35 cellular contexts compared by ENCODE assay signal in the genomic region with DNA sequence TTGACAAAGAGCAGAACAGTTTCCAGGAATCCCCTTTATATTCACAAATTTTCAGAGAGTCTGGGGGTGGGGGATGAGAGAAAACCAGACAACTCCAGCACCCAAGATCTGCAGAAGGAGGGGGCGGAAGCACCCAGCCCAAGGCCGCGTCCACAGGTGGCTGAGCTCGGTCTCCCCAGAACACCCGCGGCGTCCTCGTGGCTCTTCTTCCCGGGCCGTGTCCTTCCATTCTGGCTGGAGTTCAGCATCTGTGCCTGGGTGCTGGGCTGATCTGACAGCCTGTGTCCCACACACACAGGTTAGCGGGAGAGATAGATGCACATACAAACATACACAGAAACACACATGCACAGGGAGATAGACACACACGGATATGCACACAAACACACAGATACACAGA.
"Had no signal": no experiment of that assay in that cellular context is flagged by ENCODE, and none has a peak within 500 bp of the region (broad histone marks: within the 10 kb centered on the region; RNA-seq: fewer than 3 reads in every experiment).

No MANE protein-coding gene starts in this region.

- DNase-seq: activated B cell treated with CpG ODN at 0.5 μM for 24 hours; activated CD4-positive, alpha-beta memory T cell treated with anti-CD3 and anti-CD28 coated beads for 36 hours; activated CD4-positive, alpha-beta T cell treated with anti-CD3 and anti-CD28 coated beads for 4 hours; activated CD4-positive, alpha-beta T cell treated with anti-CD3 and anti-CD28 coated beads, Interleukin-2, amount 10 ng/mL, durations not matched to agents 24 days and 14 days; activated CD4-positive, alpha-beta T cell treated with anti-CD3 and anti-CD28 coated beads, Interleukin-2, amount 50 U/mL, for 1 hour; activated CD4-positive, alpha-beta T cell treated with anti-CD3 and anti-CD28 coated beads, Interleukin-2, amount 50 U/mL, for 4 hours; activated CD4-positive, CD25-positive, alpha-beta regulatory T cell treated with anti-CD3 and anti-CD28 coated beads, Interleukin-2, amount 50 U/mL, for 72 hours; activated CD8-positive, alpha-beta memory T cell treated with anti-CD3 and anti-CD28 coated beads, Interleukin-2, amount 50 U/mL, for 4 hours; activated CD8-positive, alpha-beta T cell treated with anti-CD3 and anti-CD28 coated beads for 36 hours; activated effector memory CD4-positive, alpha-beta T cell treated with anti-CD3 and anti-CD28 coated beads, Interleukin-2, amount 50 U/mL, for 16 hours; activated gamma-delta T cell treated with Interleukin-2 at 50 U/mL for 16 hours; activated naive CD4-positive, alpha-beta T cell; activated naive CD4-positive, alpha-beta T cell treated with anti-CD3 and anti-CD28 coated beads for 36 hours; activated naive CD4-positive, alpha-beta T cell treated with anti-CD3 and anti-CD28 coated beads, Interleukin-2, amount 50 U/mL, for 16 hours; activated naive CD8-positive, alpha-beta T cell treated with anti-CD3 and anti-CD28 coated beads for 36 hours; activated T-cell treated with anti-CD3 and anti-CD28 coated beads for 4 hours; activated T-cell treated with anti-CD3 and anti-CD28 coated beads, Interleukin-2, amount 50 U/mL, for 1 hour; activated T-cell treated with anti-CD3 and anti-CD28 coated beads, Interleukin-2, amount 50 U/mL, for 4 hours; activated T-cell treated with anti-CD3 and anti-CD28 coated beads, Interleukin-2, amount 50 U/mL, for 72 hours; adrenal gland; amniotic stem cell; aorta; body of pancreas; brain microvascular endothelial cell; central memory CD4-positive, alpha-beta T cell; T-helper 1 cell; T-helper 2 cell; T-helper 9 cell had no signal

- H3K27me3 ChIP-seq: adrenal gland, body of pancreas, brain microvascular endothelial cell had no signal

- H3K4me3 Mint-ChIP-seq: activated B cell treated with CpG ODN at 0.5 μM for 24 hours; activated CD4-positive, alpha-beta memory T cell treated with anti-CD3 and anti-CD28 coated beads for 36 hours; activated CD4-positive, alpha-beta T cell treated with anti-CD3 and anti-CD28 coated beads, Interleukin-2, amount 10 ng/mL, durations not matched to agents 24 days and 14 days; activated CD8-positive, alpha-beta T cell treated with anti-CD3 and anti-CD28 coated beads for 36 hours; activated naive CD4-positive, alpha-beta T cell treated with anti-CD3 and anti-CD28 coated beads for 36 hours; activated naive CD8-positive, alpha-beta T cell treated with anti-CD3 and anti-CD28 coated beads for 36 hours; activated T-cell treated with anti-CD3 and anti-CD28 coated beads, Interleukin-2, amount 50 U/mL, for 4 hours; activated T-cell treated with anti-CD3 and anti-CD28 coated beads, Interleukin-2, amount 50 U/mL, for 72 hours; activated T-helper 1 cell treated with anti-CD3 and anti-CD28 coated beads, Interleukin-12 subunit alpha, Interleukin-12 subunit beta, Interleukin-2, Interleukin-4 antibody, amounts not matched to agents 30 ng/mL and 10 ng/mL and 1 ng/mL, durations not matched to agents 14 hours and 24 hours and 36 hours; activated T-helper 17 cell treated with anti-CD3 and anti-CD28 coated beads, Interleukin-2, amount 50 U/mL, for 72 hours; T-helper 1 cell treated with Interleukin-12 subunit alpha and Interleukin-12 subunit beta and Interleukin-4 antibody, amounts not matched to agents 30 μg/mL and 1 μg/mL, for 36 hours; T-helper 2 cell treated with Interferon-gamma antibody and Interleukin-4, amounts not matched to agents 5 μg/mL and 100 μg/mL, for 36 hours had no signal

- H3K4me3 ChIP-seq: adrenal gland, body of pancreas, breast epithelium had no signal

- H3K4me1 Mint-ChIP-seq: activated B cell treated with CpG ODN at 0.5 μM for 24 hours; activated CD4-positive, alpha-beta T cell treated with anti-CD3 and anti-CD28 coated beads, Interleukin-2, amount 10 ng/mL, durations not matched to agents 24 days and 14 days; activated naive CD8-positive, alpha-beta T cell treated with anti-CD3 and anti-CD28 coated beads for 36 hours; activated T-helper 17 cell treated with anti-CD3 and anti-CD28 coated beads, Interleukin-2, amount 50 U/mL, for 72 hours had no signal

- H3K27ac ChIP-seq: adrenal gland, body of pancreas, brain microvascular endothelial cell, breast epithelium, VCaP had no signal

- H3K4me1 ChIP-seq: breast epithelium had no signal

- H3K27me3 Mint-ChIP-seq: activated B cell treated with CpG ODN at 0.5 μM for 24 hours; activated CD4-positive, alpha-beta memory T cell treated with anti-CD3 and anti-CD28 coated beads for 36 hours; activated CD4-positive, alpha-beta T cell treated with anti-CD3 and anti-CD28 coated beads, Interleukin-2, amount 10 ng/mL, durations not matched to agents 24 days and 14 days; activated CD8-positive, alpha-beta T cell treated with anti-CD3 and anti-CD28 coated beads for 36 hours; activated naive CD8-positive, alpha-beta T cell treated with anti-CD3 and anti-CD28 coated beads for 36 hours; activated T-helper 17 cell treated with anti-CD3 and anti-CD28 coated beads, Interleukin-2, amount 50 U/mL, for 72 hours had no signal

- H3K36me3 Mint-ChIP-seq: activated CD4-positive, alpha-beta memory T cell treated with anti-CD3 and anti-CD28 coated beads for 36 hours; activated naive CD4-positive, alpha-beta T cell treated with anti-CD3 and anti-CD28 coated beads, Interleukin-2, amount 50 U/mL, for 72 hours; activated naive CD8-positive, alpha-beta T cell treated with anti-CD3 and anti-CD28 coated beads for 36 hours had no signal

- ATAC-seq: activated CD8-positive, alpha-beta T cell treated with anti-CD3 and anti-CD28 coated beads for 36 hours; activated naive CD4-positive, alpha-beta T cell treated with anti-CD3 and anti-CD28 coated beads, Interleukin-2, amount 50 U/mL, for 72 hours; activated T-cell treated with anti-CD3 and anti-CD28 coated beads, Interleukin-2, amount 50 U/mL, for 4 hours; activated T-cell treated with anti-CD3 and anti-CD28 coated beads, Interleukin-2, amount 50 U/mL, for 72 hours; activated T-helper 17 cell treated with anti-CD3 and anti-CD28 coated beads, Interleukin-2, amount 50 U/mL, for 72 hours; body of pancreas had no signal

- H3K9me3 Mint-ChIP-seq: activated B cell treated with CpG ODN at 0.5 μM for 24 hours; activated CD4-positive, alpha-beta memory T cell treated with anti-CD3 and anti-CD28 coated beads for 36 hours; activated CD4-positive, alpha-beta T cell treated with anti-CD3 and anti-CD28 coated beads, Interleukin-2, amount 10 ng/mL, durations not matched to agents 24 days and 14 days; activated CD8-positive, alpha-beta T cell treated with anti-CD3 and anti-CD28 coated beads for 36 hours; activated naive CD4-positive, alpha-beta T cell treated with anti-CD3 and anti-CD28 coated beads for 36 hours; activated naive CD8-positive, alpha-beta T cell treated with anti-CD3 and anti-CD28 coated beads for 36 hours; activated T-cell treated with anti-CD3 and anti-CD28 coated beads, Interleukin-2, amount 50 U/mL, for 4 hours; T-helper 1 cell treated with Interleukin-12 subunit alpha and Interleukin-12 subunit beta and Interleukin-4 antibody, amounts not matched to agents 30 μg/mL and 1 μg/mL, for 36 hours; T-helper 2 cell treated with Interferon-gamma antibody and Interleukin-4, amounts not matched to agents 5 μg/mL and 100 μg/mL, for 36 hours had no signal

- H3K36me3 ChIP-seq: adrenal gland, brain microvascular endothelial cell, breast epithelium had no signal

- H3K27ac Mint-ChIP-seq: activated B cell treated with CpG ODN at 0.5 μM for 24 hours; activated CD4-positive, alpha-beta memory T cell treated with anti-CD3 and anti-CD28 coated beads for 36 hours; activated CD4-positive, alpha-beta T cell treated with anti-CD3 and anti-CD28 coated beads, Interleukin-2, amount 10 ng/mL, durations not matched to agents 24 days and 14 days; activated CD8-positive, alpha-beta T cell treated with anti-CD3 and anti-CD28 coated beads for 36 hours; activated naive CD4-positive, alpha-beta T cell treated with anti-CD3 and anti-CD28 coated beads for 36 hours; activated naive CD4-positive, alpha-beta T cell treated with anti-CD3 and anti-CD28 coated beads, Interleukin-2, amount 50 U/mL, for 72 hours; activated naive CD8-positive, alpha-beta T cell treated with anti-CD3 and anti-CD28 coated beads for 36 hours; activated T-cell treated with anti-CD3 and anti-CD28 coated beads, Interleukin-2, amount 50 U/mL, for 72 hours; activated T-helper 1 cell treated with anti-CD3 and anti-CD28 coated beads, Interleukin-12 subunit alpha, Interleukin-12 subunit beta, Interleukin-2, Interleukin-4 antibody, amounts not matched to agents 30 ng/mL and 10 ng/mL and 1 ng/mL, durations not matched to agents 14 hours and 24 hours and 36 hours; activated T-helper 17 cell treated with anti-CD3 and anti-CD28 coated beads, Interleukin-2, amount 50 U/mL, for 72 hours; T-helper 1 cell treated with Interleukin-12 subunit alpha and Interleukin-12 subunit beta and Interleukin-4 antibody, amounts not matched to agents 30 μg/mL and 1 μg/mL, for 36 hours; T-helper 2 cell treated with Interferon-gamma antibody and Interleukin-4, amounts not matched to agents 5 μg/mL and 100 μg/mL, for 36 hours had no signal

- H3K9me3 ChIP-seq: adrenal gland, body of pancreas, breast epithelium had no signal
